ENCODE assay signal across 8 cellular contexts in the genomic region with DNA sequence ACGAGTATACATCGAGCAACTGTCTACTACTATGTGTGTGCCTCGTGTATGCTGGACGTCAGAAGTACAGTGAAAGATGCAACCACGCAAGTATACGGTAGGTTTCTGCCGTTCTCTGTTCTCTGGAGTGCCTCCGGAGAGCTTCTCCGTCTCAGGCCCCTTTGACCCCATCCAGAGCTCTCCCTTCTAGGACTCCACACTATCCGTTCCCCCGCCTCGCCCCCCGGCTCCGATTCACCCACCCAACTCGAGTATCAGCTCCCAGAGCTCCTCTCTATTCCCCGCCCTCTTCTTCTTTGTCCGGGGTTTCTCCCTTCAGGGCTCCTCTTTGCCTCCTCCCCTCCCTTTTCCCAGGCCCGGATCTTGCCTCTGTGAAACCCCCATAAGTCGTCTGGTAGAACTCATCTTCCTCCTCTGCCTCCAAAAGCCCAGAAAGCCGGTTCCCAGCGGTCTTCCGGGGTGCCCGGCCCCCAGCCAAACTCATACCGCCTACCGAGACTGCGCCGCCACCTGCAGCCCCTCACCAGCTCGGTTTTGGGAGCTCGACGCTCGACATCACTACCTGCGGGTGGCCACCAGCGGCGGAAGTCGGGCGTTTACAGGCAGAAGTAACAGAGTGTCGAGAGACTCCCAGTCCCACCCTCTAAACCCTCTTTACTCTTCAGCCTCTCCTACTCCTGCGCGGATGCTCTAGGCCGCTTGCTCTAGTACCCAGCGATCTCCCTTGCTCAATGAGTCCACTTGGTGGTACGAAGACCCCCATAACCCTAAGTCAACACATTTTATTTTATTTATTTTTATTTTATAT. TPM values are rescaled to one million over a fixed set of nuclear protein-coding genes. Genes with fewer than 3 reads are reported as not detected.
DNase-seq lines count a peak whose midpoint lies in the region; ATAC-seq and TF ChIP-seq lines count a peak whose summit lies in the region.

VPS72 (minus strand) TSS at position 560 of the 808 bp plus-strand sequence; CDS start at position 484, 76 bp downstream.

- peak; percentile 90 for TF ChIP-seq POLR2A in GM19193 (IDR thresholded peaks at IDR 0.05; ENCODE audit: extremely low read depth, insufficient read depth, insufficient read length)

- ATAC-seq in HG03432 (IDR thresholded peaks at IDR 0.05; ENCODE audit: unreplicated experiment), result peak; percentile 89

- peak; percentile 87 for DNase-seq in AML-193 (lab: John Stamatoyannopoulos, UW)
- DNase-seq in NCI-H524 (lab: John Stamatoyannopoulos, UW), result peak; percentile 83 to 91
- peak; percentile 77 to 79 for DNase-seq in activated CD4-positive, alpha-beta T cell treated with anti-CD3 and anti-CD28 coated beads for 24 hours (ENCODE audit: low read depth in 2 of 2)
- peak; percentile 92 for DNase-seq in cerebellum (ENCODE audit: low spot score)
- DNase-seq in kidney glomerular epithelial cell (lab: John Stamatoyannopoulos, UW), result peak; percentile 90
- DNase-seq in stimulated activated CD4-positive, alpha-beta T cell treated with anti-CD3 and anti-CD28 coated beads, Interleukin-1b, Interleukin-23, amount 100 ng/mL, for 1 hour (ENCODE audit: low read depth in 2 of 2), result peak; percentile 54 to 59

RNA-seq across cellular contexts. Expression of gene VPS72, which starts in this region (rescaled TPM):
- total RNA-seq in cerebellum, result 47.5 TPM

Comparison
In these comparisons a context has a peak if more than half of its experiments do, and no peak if none do; other contexts are left out.
1. Peak in every context shown above with its lines: DNase-seq and ATAC-seq.